Comparison of ENCODE assay signal across 1 cellular context in the genomic region with DNA sequence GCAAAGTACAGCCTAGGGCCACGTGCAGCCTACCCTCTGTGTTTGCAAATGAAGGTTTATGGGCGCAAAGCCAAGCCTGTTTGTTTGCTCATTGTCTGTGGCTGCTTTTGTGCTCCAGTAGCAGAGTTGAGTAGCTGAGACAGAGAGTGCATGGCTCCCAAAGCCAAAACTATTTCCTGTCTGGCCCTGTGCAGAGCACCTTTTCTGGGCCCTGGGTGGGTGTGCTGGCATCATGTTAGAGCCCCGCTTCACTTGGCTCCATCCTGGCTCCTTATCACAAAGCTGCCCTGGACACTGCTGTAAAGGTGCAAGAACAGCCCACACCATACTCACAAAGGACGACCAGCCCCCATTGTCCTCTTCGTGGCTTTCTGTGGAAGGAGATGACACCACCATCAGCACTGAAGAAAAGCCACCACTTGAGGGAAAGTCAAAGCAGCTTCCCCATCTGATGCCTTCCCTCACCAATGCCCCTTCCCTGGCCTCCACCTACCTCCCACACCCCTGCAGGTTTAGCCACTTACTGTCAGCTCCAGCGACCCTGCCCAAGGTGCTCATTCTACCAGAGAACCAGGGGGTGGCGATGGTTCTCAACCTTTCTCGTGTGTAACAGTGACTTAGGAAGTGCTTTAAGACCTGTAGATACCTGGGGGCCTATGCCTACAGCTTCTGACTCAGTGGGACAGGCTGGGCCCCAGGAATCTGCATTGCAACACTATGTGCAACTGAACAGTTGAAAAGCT.
A peak's percentile ranks its signal among the peaks of the same experiment; 100 is the strongest.
TF ChIP-seq lines count a peak whose summit lies in the region.

No MANE protein-coding gene starts in this region.

TF ChIP-seq in HEK293, 187 proteins besides CTCF, POLR2A, EP300 and RAD21 (continued from another document):
- no peak for TF ChIP-seq SP7 (tag by site-specific recombination; IDR thresholded peaks at IDR 0.05)
- TF ChIP-seq ZNF654 (tag by site-specific recombination; IDR thresholded peaks at IDR 0.05; ENCODE audit: low read depth) = peak; percentile 68
- TF ChIP-seq, protein P1, sequence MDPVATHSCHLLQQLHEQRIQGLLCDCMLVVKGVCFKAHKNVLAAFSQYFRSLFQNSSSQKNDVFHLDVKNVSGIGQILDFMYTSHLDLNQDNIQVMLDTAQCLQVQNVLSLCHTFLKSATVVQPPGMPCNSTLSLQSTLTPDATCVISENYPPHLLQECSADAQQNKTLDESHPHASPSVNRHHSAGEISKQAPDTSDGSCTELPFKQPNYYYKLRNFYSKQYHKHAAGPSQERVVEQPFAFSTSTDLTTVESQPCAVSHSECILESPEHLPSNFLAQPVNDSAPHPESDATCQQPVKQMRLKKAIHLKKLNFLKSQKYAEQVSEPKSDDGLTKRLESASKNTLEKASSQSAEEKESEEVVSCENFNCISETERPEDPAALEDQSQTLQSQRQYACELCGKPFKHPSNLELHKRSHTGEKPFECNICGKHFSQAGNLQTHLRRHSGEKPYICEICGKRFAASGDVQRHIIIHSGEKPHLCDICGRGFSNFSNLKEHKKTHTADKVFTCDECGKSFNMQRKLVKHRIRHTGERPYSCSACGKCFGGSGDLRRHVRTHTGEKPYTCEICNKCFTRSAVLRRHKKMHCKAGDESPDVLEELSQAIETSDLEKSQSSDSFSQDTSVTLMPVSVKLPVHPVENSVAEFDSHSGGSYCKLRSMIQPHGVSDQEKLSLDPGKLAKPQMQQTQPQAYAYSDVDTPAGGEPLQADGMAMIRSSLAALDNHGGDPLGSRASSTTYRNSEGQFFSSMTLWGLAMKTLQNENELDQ (tag by site-specific recombination; IDR thresholded peaks at IDR 0.05; ENCODE audit: low read depth) = no peak
- no peak for TF ChIP-seq HOXC10 (CRISPR knock-in tag; IDR thresholded peaks at IDR 0.05)
- TF ChIP-seq ZFP69B (tag by site-specific recombination; IDR thresholded peaks at IDR 0.05) = no peak
- TF ChIP-seq, protein P2, sequence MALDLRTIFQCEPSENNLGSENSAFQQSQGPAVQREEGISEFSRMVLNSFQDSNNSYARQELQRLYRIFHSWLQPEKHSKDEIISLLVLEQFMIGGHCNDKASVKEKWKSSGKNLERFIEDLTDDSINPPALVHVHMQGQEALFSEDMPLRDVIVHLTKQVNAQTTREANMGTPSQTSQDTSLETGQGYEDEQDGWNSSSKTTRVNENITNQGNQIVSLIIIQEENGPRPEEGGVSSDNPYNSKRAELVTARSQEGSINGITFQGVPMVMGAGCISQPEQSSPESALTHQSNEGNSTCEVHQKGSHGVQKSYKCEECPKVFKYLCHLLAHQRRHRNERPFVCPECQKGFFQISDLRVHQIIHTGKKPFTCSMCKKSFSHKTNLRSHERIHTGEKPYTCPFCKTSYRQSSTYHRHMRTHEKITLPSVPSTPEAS (tag by site-specific recombination; IDR thresholded peaks at IDR 0.05) = no peak
- no peak for TF ChIP-seq ZNF664 (tag by site-specific recombination; IDR thresholded peaks at IDR 0.05)
- no peak for TF ChIP-seq TCF7L2 (IDR thresholded peaks at IDR 0.05; ENCODE audit: borderline replicate concordance, low read depth, low read length)
- TF ChIP-seq GLI2 (tag by site-specific recombination; IDR thresholded peaks at IDR 0.05; ENCODE audit: borderline replicate concordance, low read depth) = no peak
- no peak for TF ChIP-seq ZNF423 (tag by site-specific recombination; IDR thresholded peaks at IDR 0.05)
- TF ChIP-seq, protein P3, sequence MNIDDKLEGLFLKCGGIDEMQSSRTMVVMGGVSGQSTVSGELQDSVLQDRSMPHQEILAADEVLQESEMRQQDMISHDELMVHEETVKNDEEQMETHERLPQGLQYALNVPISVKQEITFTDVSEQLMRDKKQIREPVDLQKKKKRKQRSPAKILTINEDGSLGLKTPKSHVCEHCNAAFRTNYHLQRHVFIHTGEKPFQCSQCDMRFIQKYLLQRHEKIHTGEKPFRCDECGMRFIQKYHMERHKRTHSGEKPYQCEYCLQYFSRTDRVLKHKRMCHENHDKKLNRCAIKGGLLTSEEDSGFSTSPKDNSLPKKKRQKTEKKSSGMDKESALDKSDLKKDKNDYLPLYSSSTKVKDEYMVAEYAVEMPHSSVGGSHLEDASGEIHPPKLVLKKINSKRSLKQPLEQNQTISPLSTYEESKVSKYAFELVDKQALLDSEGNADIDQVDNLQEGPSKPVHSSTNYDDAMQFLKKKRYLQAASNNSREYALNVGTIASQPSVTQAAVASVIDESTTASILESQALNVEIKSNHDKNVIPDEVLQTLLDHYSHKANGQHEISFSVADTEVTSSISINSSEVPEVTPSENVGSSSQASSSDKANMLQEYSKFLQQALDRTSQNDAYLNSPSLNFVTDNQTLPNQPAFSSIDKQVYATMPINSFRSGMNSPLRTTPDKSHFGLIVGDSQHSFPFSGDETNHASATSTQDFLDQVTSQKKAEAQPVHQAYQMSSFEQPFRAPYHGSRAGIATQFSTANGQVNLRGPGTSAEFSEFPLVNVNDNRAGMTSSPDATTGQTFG (tag by site-specific recombination; IDR thresholded peaks at IDR 0.05; ENCODE audit: borderline replicate concordance) = no peak
- no peak for TF ChIP-seq RBAK (tag by site-specific recombination; IDR thresholded peaks at IDR 0.05)
- TF ChIP-seq ZNF560 (tag by site-specific recombination; IDR thresholded peaks at IDR 0.05; ENCODE audit: borderline replicate concordance) = no peak
- no peak for TF ChIP-seq ZSCAN23 (tag by site-specific recombination; IDR thresholded peaks at IDR 0.05)
- TF ChIP-seq ZNF23 (tag by site-specific recombination; IDR thresholded peaks at IDR 0.05; ENCODE audit: borderline replicate concordance) = no peak
- peak; percentile 69 for TF ChIP-seq SCRT2 (tag by site-specific recombination; IDR thresholded peaks at IDR 0.05)
- TF ChIP-seq, protein P4, sequence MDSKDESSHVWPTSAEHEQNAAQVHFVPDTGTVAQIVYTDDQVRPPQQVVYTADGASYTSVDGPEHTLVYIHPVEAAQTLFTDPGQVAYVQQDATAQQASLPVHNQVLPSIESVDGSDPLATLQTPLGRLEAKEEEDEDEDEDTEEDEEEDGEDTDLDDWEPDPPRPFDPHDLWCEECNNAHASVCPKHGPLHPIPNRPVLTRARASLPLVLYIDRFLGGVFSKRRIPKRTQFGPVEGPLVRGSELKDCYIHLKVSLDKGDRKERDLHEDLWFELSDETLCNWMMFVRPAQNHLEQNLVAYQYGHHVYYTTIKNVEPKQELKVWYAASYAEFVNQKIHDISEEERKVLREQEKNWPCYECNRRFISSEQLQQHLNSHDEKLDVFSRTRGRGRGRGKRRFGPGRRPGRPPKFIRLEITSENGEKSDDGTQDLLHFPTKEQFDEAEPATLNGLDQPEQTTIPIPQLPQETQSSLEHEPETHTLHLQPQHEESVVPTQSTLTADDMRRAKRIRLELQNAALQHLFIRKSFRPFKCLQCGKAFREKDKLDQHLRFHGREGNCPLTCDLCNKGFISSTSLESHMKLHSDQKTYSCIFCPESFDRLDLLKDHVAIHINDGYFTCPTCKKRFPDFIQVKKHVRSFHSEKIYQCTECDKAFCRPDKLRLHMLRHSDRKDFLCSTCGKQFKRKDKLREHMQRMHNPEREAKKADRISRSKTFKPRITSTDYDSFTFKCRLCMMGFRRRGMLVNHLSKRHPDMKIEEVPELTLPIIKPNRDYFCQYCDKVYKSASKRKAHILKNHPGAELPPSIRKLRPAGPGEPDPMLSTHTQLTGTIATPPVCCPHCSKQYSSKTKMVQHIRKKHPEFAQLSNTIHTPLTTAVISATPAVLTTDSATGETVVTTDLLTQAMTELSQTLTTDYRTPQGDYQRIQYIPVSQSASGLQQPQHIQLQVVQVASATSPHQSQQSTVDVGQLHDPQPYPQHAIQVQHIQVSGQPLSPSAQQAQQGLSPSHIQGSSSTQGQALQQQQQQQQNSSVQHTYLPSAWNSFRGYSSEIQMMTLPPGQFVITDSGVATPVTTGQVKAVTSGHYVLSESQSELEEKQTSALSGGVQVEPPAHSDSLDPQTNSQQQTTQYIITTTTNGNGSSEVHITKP (tag by site-specific recombination; IDR thresholded peaks at IDR 0.05) = peak; percentile 68
- TF ChIP-seq KLF7 (tag by site-specific recombination; IDR thresholded peaks at IDR 0.05; ENCODE audit: borderline replicate concordance) = no peak
- no peak for TF ChIP-seq HOXD13 (CRISPR knock-in tag; IDR thresholded peaks at IDR 0.05; ENCODE audit: borderline replicate concordance)
- peak; percentile 78 for TF ChIP-seq ZBTB20 (tag by site-specific recombination; IDR thresholded peaks at IDR 0.05)
- no peak for TF ChIP-seq ZNF596 (tag by site-specific recombination; IDR thresholded peaks at IDR 0.05)
- no peak for TF ChIP-seq ZSCAN30 (tag by site-specific recombination; IDR thresholded peaks at IDR 0.05)
- peak; percentile 77; the same call in 1 of the 2 replicates for TF ChIP-seq SCRT1 (tag by site-specific recombination; IDR thresholded peaks at IDR 0.05; ENCODE audit: borderline replicate concordance)
